In genomic region chr2:235921508-235922260, GRCh38 we compare ENCODE assay signal across 26 cellular contexts.
"Had no signal": no experiment of that assay in that cellular context is flagged by ENCODE, and none has a peak within 500 bp of the region (broad histone marks: within the 10 kb centered on the region; RNA-seq: fewer than 3 reads in every experiment).

No MANE protein-coding gene starts in this region.

- ATAC-seq: effector memory CD8-positive, alpha-beta T cell; gastroesophageal sphincter; left cardiac atrium; lower lobe of right lung; stimulated activated memory B cell treated with anti-CD40 and anti-IgM and Interleukin-4, amounts not matched to agents 10 μg/mL and 1 μg/mL and 100 μg/mL, for 72 hours; stimulated activated naive CD8-positive, alpha-beta T cell treated with anti-CD3 and anti-CD28 coated beads, Interleukin-15, amount 100 ng/mL, for 72 hours had no signal

- H3K36me3 ChIP-seq: ovary, right lobe of liver, thoracic aorta, transverse colon had no signal

- H3K27ac ChIP-seq: esophagus squamous epithelium, gastroesophageal sphincter, left ventricle myocardium inferior, lower lobe of right lung, ovary, right lobe of liver, thoracic aorta, transverse colon had no signal

- H3K9me3 ChIP-seq: esophagus squamous epithelium, gastroesophageal sphincter, left ventricle myocardium inferior, lower lobe of right lung, ovary, right lobe of liver, thoracic aorta, transverse colon had no signal

- H3K4me3 ChIP-seq: esophagus squamous epithelium, gastroesophageal sphincter, left ventricle myocardium inferior, lower lobe of right lung, ovary, right lobe of liver, thoracic aorta, transverse colon had no signal

- H3K4me1 ChIP-seq: esophagus squamous epithelium, gastroesophageal sphincter, left ventricle myocardium inferior, lower lobe of right lung, right lobe of liver, transverse colon had no signal

- H3K9me3 Mint-ChIP-seq: central memory CD8-positive, alpha-beta T cell; effector memory CD8-positive, alpha-beta T cell; immature natural killer cell; stimulated activated memory B cell treated with anti-CD40 and anti-IgM and Interleukin-4, amounts not matched to agents 10 μg/mL and 1 μg/mL and 100 μg/mL, for 72 hours had no signal

- H3K27ac Mint-ChIP-seq: effector memory CD8-positive, alpha-beta T cell; immature natural killer cell; memory B cell; naive B cell; nephron; progenitor cell of endocrine pancreas; stimulated activated memory B cell treated with anti-CD40 and anti-IgM and Interleukin-4, amounts not matched to agents 10 μg/mL and 1 μg/mL and 100 μg/mL, for 72 hours; stimulated activated naive CD8-positive, alpha-beta T cell treated with anti-CD3 and anti-CD28 coated beads, Interleukin-15, amount 100 ng/mL, for 72 hours had no signal

- H3K4me3 Mint-ChIP-seq: central memory CD8-positive, alpha-beta T cell; effector memory CD8-positive, alpha-beta T cell; immature natural killer cell; memory B cell; naive B cell; nephron; stimulated activated memory B cell treated with anti-CD40 and anti-IgM and Interleukin-4, amounts not matched to agents 10 μg/mL and 1 μg/mL and 100 μg/mL, for 72 hours; stimulated activated naive CD8-positive, alpha-beta T cell treated with anti-CD3 and anti-CD28 coated beads, Interleukin-15, amount 100 ng/mL, for 72 hours had no signal

- DNase-seq: cortex of kidney; effector memory CD8-positive, alpha-beta T cell; esophagus squamous epithelium; foreskin fibroblast; glutamatergic neuron; immature natural killer cell; kidney; left cardiac atrium; left ventricle myocardium inferior; lower lobe of right lung; midbrain; naive B cell; ovary; right lobe of liver; stimulated activated CD4-positive, alpha-beta T cell treated with anti-CD3 and anti-CD28 coated beads, Interleukin-15, amount 100 ng/mL, for 24 hours; stimulated activated CD4-positive, alpha-beta T cell treated with anti-CD3 and anti-CD28 coated beads, Interleukin-1b, Interleukin-23, amount 100 ng/mL, for 48 hours; stimulated activated CD4-positive, alpha-beta T cell treated with anti-CD3 and anti-CD28 coated beads, Interleukin-4, amount 100 ng/mL, for 24 hours; stimulated activated naive CD8-positive, alpha-beta T cell treated with anti-CD3 and anti-CD28 coated beads, Interleukin-15, amount 100 ng/mL, for 72 hours; transverse colon had no signal

- H3K36me3 Mint-ChIP-seq: memory B cell; naive B cell; stimulated activated memory B cell treated with anti-CD40 and anti-IgM and Interleukin-4, amounts not matched to agents 10 μg/mL and 1 μg/mL and 100 μg/mL, for 72 hours had no signal

- H3K4me1 Mint-ChIP-seq: immature natural killer cell; memory B cell; naive B cell; nephron; stimulated activated memory B cell treated with anti-CD40 and anti-IgM and Interleukin-4, amounts not matched to agents 10 μg/mL and 1 μg/mL and 100 μg/mL, for 72 hours; stimulated activated naive CD8-positive, alpha-beta T cell treated with anti-CD3 and anti-CD28 coated beads, Interleukin-15, amount 100 ng/mL, for 72 hours had no signal

- H3K27me3 Mint-ChIP-seq: central memory CD8-positive, alpha-beta T cell; effector memory CD8-positive, alpha-beta T cell; progenitor cell of endocrine pancreas; stimulated activated memory B cell treated with anti-CD40 and anti-IgM and Interleukin-4, amounts not matched to agents 10 μg/mL and 1 μg/mL and 100 μg/mL, for 72 hours; stimulated activated naive CD8-positive, alpha-beta T cell treated with anti-CD3 and anti-CD28 coated beads, Interleukin-15, amount 100 ng/mL, for 72 hours had no signal

- FAIRE-seq: kidney had no signal

- H3K27me3 ChIP-seq: esophagus squamous epithelium, gastroesophageal sphincter, ovary, right lobe of liver, transverse colon had no signal
